Comparison of ENCODE assay signal across 1 cellular context in genomic region chr3:12774619-12775018, GRCh38.
TF ChIP-seq lines count a peak whose summit lies in the region.

No MANE protein-coding gene starts in this region.

TF ChIP-seq in HepG2, 621 proteins besides CTCF, POLR2A, EP300 and RAD21:
- TF ChIP-seq SALL1 (CRISPR knock-in tag; IDR thresholded peaks at IDR 0.05), result no peak
- peak; percentile 30; the same call in 1 of the 2 replicates for TF ChIP-seq ZNF768 (CRISPR knock-in tag; IDR thresholded peaks at IDR 0.05)
